In genomic region chr17:27754549-27754948, GRCh38 we compare ENCODE assay signal across 1 cellular context.
TF ChIP-seq lines count a peak whose summit lies in the region.

No MANE protein-coding gene starts in this region.

TF ChIP-seq in HepG2, 621 proteins besides CTCF, POLR2A, EP300 and RAD21 (continued from another document):
- no peak for TF ChIP-seq ARID5B (CRISPR knock-in tag; IDR thresholded peaks at IDR 0.05)
- no peak for TF ChIP-seq LRRFIP1 (CRISPR knock-in tag; conservative IDR thresholded peaks at IDR 0.05)
- TF ChIP-seq RNF2 (conservative IDR thresholded peaks at IDR 0.05; ENCODE audit: low read depth) = no peak
- no peak for TF ChIP-seq ZNF720 (CRISPR knock-in tag; IDR thresholded peaks at IDR 0.05)
- no peak for TF ChIP-seq CEBPG (CRISPR knock-in tag; IDR thresholded peaks at IDR 0.05)
- TF ChIP-seq ZNF710 (CRISPR knock-in tag; IDR thresholded peaks at IDR 0.05; ENCODE audit: borderline replicate concordance) = no peak
- no peak for TF ChIP-seq SNAPC4 (CRISPR knock-in tag; IDR thresholded peaks at IDR 0.05)
- TF ChIP-seq PPARG (CRISPR knock-in tag; conservative IDR thresholded peaks at IDR 0.05) = no peak
- TF ChIP-seq ZNF605 (CRISPR knock-in tag; IDR thresholded peaks at IDR 0.05) = no peak
- no peak for TF ChIP-seq MTA3 (CRISPR knock-in tag; IDR thresholded peaks at IDR 0.05)
- no peak for TF ChIP-seq SRSF9 (IDR thresholded peaks at IDR 0.05; ENCODE audit: borderline replicate concordance, insufficient read depth, low read depth, low read length, poor library complexity, severe bottlenecking)
- TF ChIP-seq AFF4 (CRISPR knock-in tag; IDR thresholded peaks at IDR 0.05) = no peak
- no peak for TF ChIP-seq ZNF251 (CRISPR knock-in tag; IDR thresholded peaks at IDR 0.05)
- no peak for TF ChIP-seq ZFY (CRISPR knock-in tag; IDR thresholded peaks at IDR 0.05)
- no peak for TF ChIP-seq ZNF230 (CRISPR knock-in tag; IDR thresholded peaks at IDR 0.05)
